ENCODE assay signal across 8 cellular contexts in genomic region chr12:98644712-98645571, GRCh38. TPM values are rescaled to one million over a fixed set of nuclear protein-coding genes. Genes with fewer than 3 reads are reported as not detected.
DNase-seq lines count a peak whose midpoint lies in the region; ATAC-seq, FAIRE-seq and TF ChIP-seq lines count a peak whose summit lies in the region.

Gene APAF1, plus strand, starts transcription at chr12:98645290. Its CDS starts 3,070 bp downstream, at chr12:98648360.
Gene IKBIP, minus strand, starts transcription at chr12:98644788. Its CDS starts 87 bp downstream, at chr12:98644701.

- H3K4me2 ChIP-seq in mammary epithelial cell (ENCODE audit: insufficient read depth, low read depth, low read length): peak within 1 kb of the TSS; percentile 80

- CTCF ChIA-PET in mammary epithelial cell (lab: Charles Lee; ENCODE audit: low non-redundant PET): interaction anchor here (0.6 kb wide), 1 partner anchor 73 kb away, joined by 3 read pairs; no protein-coding TSS in a partner anchor

- H3K27ac ChIP-seq in mammary epithelial cell (ENCODE audit: insufficient read depth, low read depth, low read length): peak within 1 kb of the TSS; percentile 84
- peak within 1 kb of the TSS; percentile 92 to 96 for H3K27ac ChIP-seq in small intestine (ENCODE audit: low read depth in 1 of 2, low read length in 1 of 2)

- DNase-seq in AG08396 (ENCODE audit: low spot score): peak; percentile 98
- peak; percentile 95 for DNase-seq in NCI-H2227 treated with DMSO at 0.1 percent for 48 hours (lab: John Stamatoyannopoulos, UW)
- DNase-seq in mammary epithelial cell: peak; percentile 98
- peak; percentile 97 for DNase-seq in iPS-NIHi11 (ENCODE audit: low spot score)
- peak; percentile 97 for DNase-seq in small intestine

- H4K20me1 ChIP-seq in mammary epithelial cell (ENCODE audit: insufficient read depth, low read length): no peaks in the 10 kb centered on the region

- in situ Hi-C loops in GM18951 (cut with MboI; ENCODE audit: low sequenced_read_pairs, unreplicated experiment) (no loop called here), mammary epithelial cell (cut with MboI; ENCODE audit: low sequenced_read_pairs in 2 of 2) (loop anchor here in 1 of 2 donors (10.0 kb wide), 1 partner anchor 140 kb away; no protein-coding TSS in a partner anchor)

- intact Hi-C loops in mammary epithelial cell (cut with micrococcal nuclease): loop anchor here (1.0 to 5.0 kb wide), 5 partner anchors 9 to 228 kb away; partner anchors contain the start of genes SLC25A3 and TMPO

- H3K4me1 ChIP-seq in mammary epithelial cell (ENCODE audit: insufficient read depth, low read length) (peaks cover 5% of the 10 kb centered on the region), small intestine (ENCODE audit: control insufficient read depth in 2 of 2, insufficient read depth in 1 of 2, low read depth in 1 of 2, low read length in 1 of 2) (peaks cover 0 to 2% of the 10 kb centered on the region in 2 donors)

- FAIRE-seq in small intestine (lab: Jason Lieb, UNC): no peak

- H3K79me2 ChIP-seq in mammary epithelial cell (ENCODE audit: insufficient read depth, low read length): peaks cover 87% of the 10 kb centered on the region

- H3K27me3 ChIP-seq in mammary epithelial cell (ENCODE audit: insufficient read depth, low read length): no peaks in the 10 kb centered on the region
- H3K27me3 ChIP-seq in small intestine (ENCODE audit: control insufficient read depth in 2 of 2, insufficient read depth in 2 of 2, low read length in 2 of 2): no peaks in the 10 kb centered on the region

- peak; percentile 80 for TF ChIP-seq POLR2A in GM18951 (IDR thresholded peaks at IDR 0.05; ENCODE audit: extremely low read depth, insufficient read depth, insufficient read length)

- peak within 1 kb of the TSS; percentile 92 for H2AFZ ChIP-seq in mammary epithelial cell (ENCODE audit: low read depth, low read length)

- dilution Hi-C loops in mammary epithelial cell (cut with HindIII; ENCODE audit: low sequenced_read_pairs): no loop called here

- ATAC-seq in HG03175 (IDR thresholded peaks at IDR 0.05; ENCODE audit: unreplicated experiment): peak; percentile 84

- peaks cover 14% of the 10 kb centered on the region for H3K36me3 ChIP-seq in mammary epithelial cell (ENCODE audit: insufficient read depth, low read length)
- peaks cover 2% of the 10 kb centered on the region in 2 donors for H3K36me3 ChIP-seq in small intestine (ENCODE audit: control insufficient read depth in 2 of 2, insufficient read depth in 2 of 2, low read length in 2 of 2)

- 2% methylated on average over 25 of the region's 91 CpGs for WGBS in mammary epithelial cell (ENCODE audit: low coverage, missing lambda C conversion rate)
- 0% methylated on average over 79 to 91 of the region's 91 CpGs for WGBS in small intestine, 3 donors

- H3K4me3 ChIP-seq in WI38 (ENCODE audit: low read depth, low read length) (peak within 1 kb of the TSS; percentile 98), mammary epithelial cell (replicated peaks in 1 of 3; ENCODE audit: insufficient read depth in 1 of 3, low read depth in 2 of 3, low read length in 3 of 3) (peak within 1 kb of the TSS; percentile 90 to 98 (median 97)), small intestine (ENCODE audit: low read depth in 1 of 2, low read length in 2 of 2) (peak within 1 kb of the TSS; percentile 74 to 100)

- peak within 1 kb of the TSS; percentile 87 for H3K9ac ChIP-seq in mammary epithelial cell (ENCODE audit: insufficient read depth, low read length)

- BruUV-seq in mammary epithelial cell (replicated peaks; lab: Mats Ljungman, UMichigan): no TSS peak

- H3K9me3 ChIP-seq in mammary epithelial cell (replicated peaks; ENCODE audit: insufficient read depth, low read length): no peaks in the 10 kb centered on the region
- no peaks in the 10 kb centered on the region for H3K9me3 ChIP-seq in small intestine (ENCODE audit: control insufficient read depth, low read depth)

- TF ChIP-seq CTCF in WI38 (IDR thresholded peaks at IDR 0.05; ENCODE audit: low read depth, low read length): no peak
- no peak for TF ChIP-seq CTCF in mammary epithelial cell (conservative IDR thresholded peaks at IDR 0.05 in 1 of 2, IDR thresholded peaks at IDR 0.05 in 1 of 2; ENCODE audit: extremely low read depth in 1 of 2, insufficient read depth in 1 of 2, low read depth in 1 of 2, low read length in 2 of 2)

RNA-seq across cellular contexts. Expression of gene APAF1, which starts in this region (rescaled TPM):
- 10 to 100 TPM; 17.0 to 18.0 TPM for total RNA-seq in mammary epithelial cell
- 6.4 TPM for polyA plus RNA-seq in mammary epithelial cell
- 15.2 TPM for polyA minus RNA-seq in mammary epithelial cell
- 1 to 10 TPM; 8.1 to 9.1 (median 8.3) TPM for polyA plus RNA-seq in small intestine

RNA-seq across cellular contexts. Expression of gene IKBIP, which starts in this region (rescaled TPM):
- total RNA-seq in mammary epithelial cell: 10 to 100 TPM; 46.2 TPM
- 31.5 TPM for polyA plus RNA-seq in mammary epithelial cell
- 6.3 TPM for polyA minus RNA-seq in mammary epithelial cell
- polyA plus RNA-seq in small intestine: 1 to 10 TPM in 2 of 3 donors, under 1 TPM in 1; 0.67 to 6.4 (median 2.7) TPM

Comparison
In these comparisons a context has a peak if more than half of its experiments do, and no peak if none do; other contexts are left out.
1. Peak in every context shown above with its lines: DNase-seq, ATAC-seq, H3K4me3 ChIP-seq and H3K27ac ChIP-seq.